Comparison of ENCODE assay signal across 9 cellular contexts in the genomic region with DNA sequence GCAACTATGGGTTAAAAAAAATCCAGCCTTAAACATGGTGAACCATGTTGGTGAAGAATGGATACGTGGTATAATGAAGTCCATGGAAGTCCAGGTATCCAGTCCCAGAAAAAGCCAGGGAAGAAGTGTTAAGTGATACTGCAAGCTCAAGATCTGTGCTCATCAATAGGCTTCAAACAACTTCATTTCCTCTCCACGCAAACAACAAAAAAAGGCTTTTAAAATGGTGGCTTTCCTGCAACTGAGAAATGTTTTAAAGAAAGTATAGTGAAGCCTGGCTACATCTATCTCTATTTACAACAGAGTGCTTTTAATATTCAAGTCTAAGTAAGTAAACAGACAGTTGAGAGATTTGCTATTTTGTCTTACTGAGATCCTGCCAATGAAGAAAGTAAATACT. TPM values are rescaled to one million over a fixed set of nuclear protein-coding genes. Genes with fewer than 3 reads are reported as not detected.
DNase-seq lines count a peak whose midpoint lies in the region; ATAC-seq and TF ChIP-seq lines count a peak whose summit lies in the region.
"Had no signal": no experiment of that assay in that cellular context is flagged by ENCODE, and none has a peak within 500 bp of the region (broad histone marks: within the 10 kb centered on the region; RNA-seq: fewer than 3 reads in every experiment).

No MANE protein-coding gene starts in this region.

- TF ChIP-seq RAD21 in liver (IDR thresholded peaks at IDR 0.05), result no peak

- no peaks in the 10 kb centered on the region for H3K27me3 Mint-ChIP-seq in activated naive CD8-positive, alpha-beta T cell treated with anti-CD3 and anti-CD28 coated beads, Interleukin-2, amount 50 U/mL, for 24 hours

- no peaks in the 10 kb centered on the region for H3K9me3 ChIP-seq in cardiac muscle cell (ENCODE audit: low read depth)
- no peaks in the 10 kb centered on the region for H3K9me3 ChIP-seq in liver (ENCODE audit: control insufficient read depth in 4 of 4, low read length in 3 of 4)
- H3K9me3 ChIP-seq in tibial artery, result no peaks in the 10 kb centered on the region

- peak overlapping the region; percentile 88 for H3K27ac Mint-ChIP-seq in activated naive CD8-positive, alpha-beta T cell treated with anti-CD3 and anti-CD28 coated beads, Interleukin-2, amount 50 U/mL, for 24 hours

- H3K27ac ChIP-seq in cardiac muscle cell, result no peak overlapping the region
- H3K27ac ChIP-seq in liver (ENCODE audit: low read depth in 1 of 2, low read length in 2 of 2), result peak overlapping the region; percentile 75 to 93
- peak overlapping the region; percentile 8 to 96 for H3K27ac ChIP-seq in tibial artery

- WGBS in liver, result 18% methylated on average over 2 of the region's 2 CpGs

- peaks cover 56% of the 10 kb centered on the region for H3K4me1 Mint-ChIP-seq in activated naive CD8-positive, alpha-beta T cell treated with anti-CD3 and anti-CD28 coated beads, Interleukin-2, amount 50 U/mL, for 24 hours

- H3K4me1 ChIP-seq in cardiac muscle cell (ENCODE audit: low read depth), result peaks cover 21% of the 10 kb centered on the region
- H3K4me1 ChIP-seq in liver (ENCODE audit: control insufficient read depth in 4 of 4, insufficient read depth in 4 of 4, low read length in 3 of 4), result peaks cover 9 to 44% (median 42%) of the 10 kb centered on the region in 4 donors
- H3K4me1 ChIP-seq in tibial artery, result peaks cover 0 to 59% (median 31%) of the 10 kb centered on the region in 4 donors

- intact Hi-C loops in left ventricle myocardium superior (cut with micrococcal nuclease) (no loop called here), tibial artery (cut with DNase I; ENCODE audit: low total_unique reads) (no loop called here)

- no peak for TF ChIP-seq CTCF in cardiac muscle cell (IDR thresholded peaks at IDR 0.05; ENCODE audit: low read depth, low read length)
- no peak for TF ChIP-seq CTCF in liver (IDR thresholded peaks at IDR 0.05; ENCODE audit: low read depth, low read length, missing input control)
- no peak for TF ChIP-seq CTCF in tibial artery (IDR thresholded peaks at IDR 0.05)

- H3K9ac ChIP-seq in liver (ENCODE audit: low read depth in 1 of 2, low read length in 2 of 2), result peak overlapping the region; percentile 43 to 99

- ATAC-seq in left ventricle myocardium superior, result no peak
- no peak for ATAC-seq in activated naive CD8-positive, alpha-beta T cell treated with anti-CD3 and anti-CD28 coated beads, Interleukin-2, amount 50 U/mL, for 24 hours

- H3K27me3 ChIP-seq in cardiac muscle cell, result no peaks in the 10 kb centered on the region
- H3K27me3 ChIP-seq in liver (ENCODE audit: control insufficient read depth in 4 of 4, insufficient read depth in 4 of 4, low read length in 3 of 4), result no peaks in the 10 kb centered on the region
- H3K27me3 ChIP-seq in tibial artery, result no peaks in the 10 kb centered on the region

- no peak for DNase-seq in cardiac muscle cell (ENCODE audit: low read depth in 1 of 2, low spot score in 1 of 2)
- no peak for DNase-seq in left ventricle myocardium superior
- no peak for DNase-seq in activated naive CD8-positive, alpha-beta T cell treated with anti-CD3 and anti-CD28 coated beads, Interleukin-2, amount 50 U/mL, for 24 hours
- DNase-seq in tibial artery, result no peak
- no peak for DNase-seq in stimulated activated CD4-positive, alpha-beta T cell treated with anti-CD3 and anti-CD28 coated beads, Interleukin-4, amount 100 ng/mL, for 4 hours
- no peak for DNase-seq in NCI-H128 (lab: John Stamatoyannopoulos, UW; ENCODE audit: unreplicated experiment)
- no peak for DNase-seq in NCI-H526 treated with DMSO at 0.1 percent for 48 hours (lab: John Stamatoyannopoulos, UW)
- DNase-seq: SHP77 treated with DMSO at 0.1 percent for 48 hours had no signal

- H3K4me3 ChIP-seq in cardiac muscle cell (peak overlapping the region; percentile 72), liver (ENCODE audit: low read depth in 1 of 3, low read length in 3 of 3) (peak overlapping the region; percentile 45 to 99 (median 95)), tibial artery (peak overlapping the region; percentile 80 to 91)

- peaks cover 20% of the 10 kb centered on the region for H3K36me3 Mint-ChIP-seq in activated naive CD8-positive, alpha-beta T cell treated with anti-CD3 and anti-CD28 coated beads, Interleukin-2, amount 50 U/mL, for 24 hours (ENCODE audit: low read depth)

- H3K9me3 Mint-ChIP-seq in activated naive CD8-positive, alpha-beta T cell treated with anti-CD3 and anti-CD28 coated beads, Interleukin-2, amount 50 U/mL, for 24 hours, result no peaks in the 10 kb centered on the region

- H3K36me3 ChIP-seq in cardiac muscle cell (no peaks in the 10 kb centered on the region), liver (ENCODE audit: control insufficient read depth in 4 of 4, insufficient read depth in 3 of 4, low read depth in 1 of 4, low read length in 3 of 4) (no peaks in the 10 kb centered on the region), tibial artery (peaks cover 2 to 10% (median 4%) of the 10 kb centered on the region in 3 donors)

- peak overlapping the region; percentile 89 for H3K4me3 Mint-ChIP-seq in activated naive CD8-positive, alpha-beta T cell treated with anti-CD3 and anti-CD28 coated beads, Interleukin-2, amount 50 U/mL, for 24 hours

TF ChIP-seq in liver, 16 proteins besides CTCF, POLR2A, EP300 and RAD21:
- peak; percentile 38 for TF ChIP-seq YY1 (IDR thresholded peaks at IDR 0.05)
- no peak for TF ChIP-seq RXRA (IDR thresholded peaks at IDR 0.05)
- no peak for TF ChIP-seq GABPA (IDR thresholded peaks at IDR 0.05 in 1 of 2, conservative IDR thresholded peaks at IDR 0.05 in 1 of 2)
- TF ChIP-seq FOXA2 (IDR thresholded peaks at IDR 0.05), result no peak
- TF ChIP-seq, protein P1, sequence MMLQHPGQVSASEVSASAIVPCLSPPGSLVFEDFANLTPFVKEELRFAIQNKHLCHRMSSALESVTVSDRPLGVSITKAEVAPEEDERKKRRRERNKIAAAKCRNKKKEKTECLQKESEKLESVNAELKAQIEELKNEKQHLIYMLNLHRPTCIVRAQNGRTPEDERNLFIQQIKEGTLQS (IDR thresholded peaks at IDR 0.05), result no peak

RNA-seq across cellular contexts. Expression of a gene that starts 1.6 kb away (rescaled TPM):
- 7.5 and 9.8 TPM in 2 replicates for total RNA-seq in cardiac muscle cell
- polyA plus RNA-seq in cardiac muscle cell, result 16.9 and 25.7 TPM in 2 replicates
- 40.9 TPM for total RNA-seq in left ventricle myocardium superior
- total RNA-seq in liver, result 10 to 100 TPM; 29.4 to 53.7 TPM
- polyA plus RNA-seq in liver, result 10 to 100 TPM; 12.2 to 14.8 TPM
